ENCODE assay signal across 8 cellular contexts in the genomic region with DNA sequence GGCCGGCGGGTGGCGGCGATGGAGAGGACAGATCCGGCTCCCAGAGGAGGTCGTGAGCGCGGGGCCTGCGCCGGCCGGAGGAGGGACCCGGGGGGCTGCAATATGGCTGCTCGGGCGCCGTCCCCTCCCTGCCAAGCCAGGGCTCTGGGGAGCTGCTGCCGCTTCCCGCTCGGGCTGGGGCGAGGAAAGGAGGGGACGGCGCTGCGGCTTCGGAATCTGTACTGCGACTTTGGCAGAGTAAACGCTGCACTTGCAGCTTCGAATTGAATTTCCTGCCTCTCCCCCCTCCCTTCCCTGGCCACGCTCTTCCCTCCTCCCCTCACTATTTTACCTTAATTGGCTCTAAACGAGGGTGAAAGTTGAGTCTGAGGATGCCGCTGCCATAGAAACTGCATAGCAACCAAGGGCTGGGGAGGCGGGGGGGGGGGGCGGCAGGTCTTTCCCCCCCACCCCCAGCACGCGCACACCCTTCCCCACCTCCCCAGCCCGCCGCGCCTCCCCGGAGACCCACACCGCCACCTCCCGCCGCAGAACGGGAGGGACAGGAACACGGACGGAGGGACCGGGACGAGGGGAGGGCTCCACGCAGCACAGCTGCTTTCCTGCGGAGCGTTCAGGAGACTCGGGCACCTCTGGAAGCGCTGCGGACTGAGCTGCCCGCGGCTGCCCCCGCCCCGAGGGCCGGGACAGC.
DNase-seq lines count a peak whose midpoint lies in the region; ATAC-seq, FAIRE-seq and TF ChIP-seq lines count a peak whose summit lies in the region.

No MANE protein-coding gene starts in this region.

- peak overlapping the region; percentile 79 for H3K4me3 Mint-ChIP-seq in chondrocyte (ENCODE audit: unreplicated experiment)

- H3K4me1 Mint-ChIP-seq in chondrocyte (ENCODE audit: low read depth): peaks cover 5% of the 10 kb centered on the region

- no peaks in the 10 kb centered on the region for H3K9me3 Mint-ChIP-seq in chondrocyte (ENCODE audit: low read depth)

- ATAC-seq in HG02852 (IDR thresholded peaks at IDR 0.05; ENCODE audit: unreplicated experiment) (peak; percentile 62), HepG2 (peak; percentile 88)

- POLR2A ChIA-PET in GM10248 (lab: Yijun Ruan, JAX) (no interaction called here), HepG2 (lab: Yijun Ruan, JAX) (no interaction called here)

- H3K4me1 ChIP-seq in HepG2 (ENCODE audit: insufficient read depth, low read length): peaks cover 24% of the 10 kb centered on the region

- peak overlapping the region; percentile 69 for H3K4me2 ChIP-seq in HepG2 (ENCODE audit: low read depth, low read length)

- WGBS in HepG2 (ENCODE audit: low lambda C conversion rate): 38% methylated on average over 39 of the region's 56 CpGs

- no TSS peak for BruUV-seq in HepG2 (replicated peaks; lab: Mats Ljungman, UMichigan)

- H3K27ac ChIP-seq in HepG2 (ENCODE audit: extremely low read length, insufficient read depth, low read length): no peak overlapping the region

- TF ChIP-seq RAD21 in HepG2 (CRISPR knock-in tag; IDR thresholded peaks at IDR 0.05): no peak

- H3K79me2 ChIP-seq in HepG2 (ENCODE audit: insufficient read depth, low read length): no peaks in the 10 kb centered on the region

- FAIRE-seq in HepG2 (lab: Jason Lieb, UNC) (no peak), D721Med (lab: Jason Lieb, UNC) (no peak)

- no peaks in the 10 kb centered on the region for H3K36me3 Mint-ChIP-seq in chondrocyte (ENCODE audit: low read depth)

- DNase-seq in GM10248 (ENCODE audit: extremely low spot score) (peak; percentile 73), T-helper 9 cell (peak; percentile 26), chondrocyte (ENCODE audit: low spot score) (no peak), HepG2 (ENCODE audit: low spot score) (no peak), D721Med (ENCODE audit: insufficient read length, low spot score) (no peak), pons (ENCODE audit: low spot score) (no peak)
- DNase-seq in stimulated activated CD4-positive, alpha-beta T cell treated with anti-CD3 and anti-CD28 coated beads, TNF-alpha, amount 100 ng/mL, for 48 hours (ENCODE audit: low read depth in 3 of 3): peak in 2 of 3 donors; percentile 4 to 24

- peak overlapping the region; percentile 27; the same call in 1 of the 2 replicates for H3K9ac ChIP-seq in HepG2 (ENCODE audit: insufficient read depth, low read depth, low read length)

- no peaks in the 10 kb centered on the region for H3K9me3 ChIP-seq in HepG2 (ENCODE audit: low read length)

- peak; percentile 24 for TF ChIP-seq CTCF in GM10248 (IDR thresholded peaks at IDR 0.05; ENCODE audit: control extremely low read depth, extremely low read depth, low read depth, missing control alignments)
- TF ChIP-seq CTCF in chondrocyte (IDR thresholded peaks at IDR 0.05): peak; percentile 54
- TF ChIP-seq CTCF in HepG2 (CRISPR knock-in tag; IDR thresholded peaks at IDR 0.05): peak; percentile 41
- no peak for TF ChIP-seq CTCF in D721Med (IDR thresholded peaks at IDR 0.05; ENCODE audit: insufficient read depth, missing control alignments)

- TF ChIP-seq POLR2A in HepG2 (IDR thresholded peaks at IDR 0.05; ENCODE audit: insufficient read depth in 1 of 2, low read depth in 2 of 2, low read length in 2 of 2): no peak

- no peak overlapping the region for H3K27ac Mint-ChIP-seq in chondrocyte (ENCODE audit: unreplicated experiment)

- no peak for TF ChIP-seq EP300 in HepG2 (IDR thresholded peaks at IDR 0.05; ENCODE audit: low read depth in 2 of 2, low read length in 2 of 2)
- TF ChIP-seq EP300 in HepG2 (CRISPR knock-in tag; IDR thresholded peaks at IDR 0.05; ENCODE audit: borderline replicate concordance): no peak

- CTCF ChIA-PET in GM10248 (lab: Yijun Ruan, JAX): interaction anchor here (0.8 to 3.1 kb wide), 4 partner anchors 12 to 87 kb away, joined by 3 to 12 read pairs (median 6); no protein-coding TSS in a partner anchor
- CTCF ChIA-PET in HepG2 (lab: Yijun Ruan, JAX; ENCODE audit: low intra/inter-chr PET ratio, low total read pairs): no interaction called here

- no peaks in the 10 kb centered on the region for H3K36me3 ChIP-seq in HepG2 (replicated peaks in 1 of 2; ENCODE audit: control insufficient read depth in 1 of 2, insufficient read depth in 2 of 2, low read length in 2 of 2)

- no peaks in the 10 kb centered on the region for H4K20me1 ChIP-seq in HepG2 (ENCODE audit: insufficient read depth, low read length)

- in situ Hi-C loops in HepG2 (cut with HindIII; ENCODE audit: extremely low pct_ligation_motif_present, low pct_unique_long_range_greater_than_20kb): no loop called here

- peaks cover 17% of the 10 kb centered on the region for H3K27me3 Mint-ChIP-seq in chondrocyte (ENCODE audit: low read depth)

- H2AFZ ChIP-seq in HepG2 (ENCODE audit: low read length): no peak overlapping the region

- H3K27me3 ChIP-seq in HepG2 (ENCODE audit: control insufficient read depth in 1 of 2, insufficient read depth in 2 of 2, low read length in 2 of 2): peaks cover 3 to 12% of the 10 kb centered on the region in 2 experiments; a peak in 4 of 5 replicates

- intact Hi-C loops in HepG2 (cut with micrococcal nuclease; ENCODE audit: unreplicated experiment): no loop called here

- peak overlapping the region; percentile 38 to 61 (median 43); a peak in 5 of 6 replicates for H3K4me3 ChIP-seq in HepG2 (replicated peaks in 1 of 3; ENCODE audit: insufficient read depth in 1 of 3, low read depth in 2 of 3, low read length in 3 of 3)

TF ChIP-seq in HepG2, 621 proteins besides CTCF, POLR2A, EP300 and RAD21 (continues in another document):
- TF ChIP-seq RFXAP (CRISPR knock-in tag; IDR thresholded peaks at IDR 0.05; ENCODE audit: borderline replicate concordance) (no peak), PITX1 (CRISPR knock-in tag; IDR thresholded peaks at IDR 0.05) (0 out of 2 replicates have a peak, but pooled peaks have one; percentile 37), LCORL (IDR thresholded peaks at IDR 0.05) (no peak), LCORL (CRISPR knock-in tag; IDR thresholded peaks at IDR 0.05) (no peak), PHF8 (CRISPR knock-in tag; IDR thresholded peaks at IDR 0.05) (0 out of 2 replicates have a peak, but pooled peaks have one; percentile 22), HNRNPLL (IDR thresholded peaks at IDR 0.05; ENCODE audit: low read depth, low read length, poor library complexity, severe bottlenecking) (peak; percentile 36)
- TF ChIP-seq, protein P1, sequence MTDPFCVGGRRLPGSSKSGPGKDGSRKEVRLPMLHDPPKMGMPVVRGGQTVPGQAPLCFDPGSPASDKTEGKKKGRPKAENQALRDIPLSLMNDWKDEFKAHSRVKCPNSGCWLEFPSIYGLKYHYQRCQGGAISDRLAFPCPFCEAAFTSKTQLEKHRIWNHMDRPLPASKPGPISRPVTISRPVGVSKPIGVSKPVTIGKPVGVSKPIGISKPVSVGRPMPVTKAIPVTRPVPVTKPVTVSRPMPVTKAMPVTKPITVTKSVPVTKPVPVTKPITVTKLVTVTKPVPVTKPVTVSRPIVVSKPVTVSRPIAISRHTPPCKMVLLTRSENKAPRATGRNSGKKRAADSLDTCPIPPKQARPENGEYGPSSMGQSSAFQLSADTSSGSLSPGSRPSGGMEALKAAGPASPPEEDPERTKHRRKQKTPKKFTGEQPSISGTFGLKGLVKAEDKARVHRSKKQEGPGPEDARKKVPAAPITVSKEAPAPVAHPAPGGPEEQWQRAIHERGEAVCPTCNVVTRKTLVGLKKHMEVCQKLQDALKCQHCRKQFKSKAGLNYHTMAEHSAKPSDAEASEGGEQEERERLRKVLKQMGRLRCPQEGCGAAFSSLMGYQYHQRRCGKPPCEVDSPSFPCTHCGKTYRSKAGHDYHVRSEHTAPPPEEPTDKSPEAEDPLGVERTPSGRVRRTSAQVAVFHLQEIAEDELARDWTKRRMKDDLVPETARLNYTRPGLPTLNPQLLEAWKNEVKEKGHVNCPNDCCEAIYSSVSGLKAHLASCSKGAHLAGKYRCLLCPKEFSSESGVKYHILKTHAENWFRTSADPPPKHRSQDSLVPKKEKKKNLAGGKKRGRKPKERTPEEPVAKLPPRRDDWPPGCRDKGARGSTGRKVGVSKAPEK (CRISPR knock-in tag; IDR thresholded peaks at IDR 0.05; ENCODE audit: borderline replicate concordance): 0 out of 2 replicates have a peak, but pooled peaks have one; percentile 49
- TF ChIP-seq, protein P2, sequence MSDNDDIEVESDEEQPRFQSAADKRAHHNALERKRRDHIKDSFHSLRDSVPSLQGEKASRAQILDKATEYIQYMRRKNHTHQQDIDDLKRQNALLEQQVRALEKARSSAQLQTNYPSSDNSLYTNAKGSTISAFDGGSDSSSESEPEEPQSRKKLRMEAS (IDR thresholded peaks at IDR 0.05): 0 out of 2 replicates have a peak, but pooled peaks have one; percentile 1
- TF ChIP-seq, protein P3, sequence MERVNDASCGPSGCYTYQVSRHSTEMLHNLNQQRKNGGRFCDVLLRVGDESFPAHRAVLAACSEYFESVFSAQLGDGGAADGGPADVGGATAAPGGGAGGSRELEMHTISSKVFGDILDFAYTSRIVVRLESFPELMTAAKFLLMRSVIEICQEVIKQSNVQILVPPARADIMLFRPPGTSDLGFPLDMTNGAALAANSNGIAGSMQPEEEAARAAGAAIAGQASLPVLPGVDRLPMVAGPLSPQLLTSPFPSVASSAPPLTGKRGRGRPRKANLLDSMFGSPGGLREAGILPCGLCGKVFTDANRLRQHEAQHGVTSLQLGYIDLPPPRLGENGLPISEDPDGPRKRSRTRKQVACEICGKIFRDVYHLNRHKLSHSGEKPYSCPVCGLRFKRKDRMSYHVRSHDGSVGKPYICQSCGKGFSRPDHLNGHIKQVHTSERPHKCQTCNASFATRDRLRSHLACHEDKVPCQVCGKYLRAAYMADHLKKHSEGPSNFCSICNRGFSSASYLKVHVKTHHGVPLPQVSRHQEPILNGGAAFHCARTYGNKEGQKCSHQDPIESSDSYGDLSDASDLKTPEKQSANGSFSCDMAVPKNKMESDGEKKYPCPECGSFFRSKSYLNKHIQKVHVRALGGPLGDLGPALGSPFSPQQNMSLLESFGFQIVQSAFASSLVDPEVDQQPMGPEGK (CRISPR knock-in tag; IDR thresholded peaks at IDR 0.05): peak; percentile 34; the same call in 1 of the 2 replicates

Comparison
In these comparisons a context has a peak if more than half of its experiments do, and no peak if none do; other contexts are left out.
1. DNase-seq: peak in GM10248 (single experiment), T-helper 9 cell (single experiment) and stimulated activated CD4-positive, alpha-beta T cell treated with anti-CD3 and anti-CD28 coated beads, TNF-alpha, amount 100 ng/mL, for 48 hours (2 of 3); none in chondrocyte (single experiment), HepG2 (single experiment), D721Med (single experiment) and pons (single experiment).